14 cellular contexts compared by ENCODE assay signal in the genomic region with DNA sequence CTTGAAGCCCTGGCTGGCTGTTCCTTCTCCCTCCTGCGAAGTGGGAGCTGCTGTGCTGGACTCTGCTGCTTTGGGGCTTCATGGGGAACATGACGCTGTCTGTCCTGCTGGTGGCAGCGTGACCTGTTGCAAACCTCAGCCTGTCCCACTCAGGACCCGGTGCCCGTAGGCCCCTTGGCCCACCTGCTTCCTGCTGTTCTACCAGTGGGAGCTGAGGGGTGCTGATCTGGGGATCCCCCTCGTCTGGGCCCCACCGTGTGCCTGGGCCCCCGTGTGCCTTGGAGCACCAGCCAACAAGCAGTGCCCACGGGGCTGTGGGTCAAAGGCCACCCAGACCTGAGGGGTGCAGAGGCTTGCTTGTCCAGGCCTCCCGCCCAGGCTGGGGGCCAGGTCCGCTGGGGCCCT. TPM values are rescaled to one million over a fixed set of nuclear protein-coding genes. Genes with fewer than 3 reads are reported as not detected.
DNase-seq lines count a peak whose midpoint lies in the region; ATAC-seq and TF ChIP-seq lines count a peak whose summit lies in the region.
"Had no signal": no experiment of that assay in that cellular context is flagged by ENCODE, and none has a peak within 500 bp of the region (broad histone marks: within the 10 kb centered on the region; RNA-seq: fewer than 3 reads in every experiment).

No MANE protein-coding gene starts in this region.

- H3K27ac Mint-ChIP-seq in central memory CD8-positive, alpha-beta T cell (ENCODE audit: low read depth), result peak overlapping the region; percentile 46

- peaks cover 8% of the 10 kb centered on the region for H3K36me3 Mint-ChIP-seq in central memory CD8-positive, alpha-beta T cell (ENCODE audit: insufficient read depth)

- H2BK120ac ChIP-seq in neuronal stem cell (ENCODE audit: low read depth, low read length), result no peak overlapping the region

- H3K4me1 Mint-ChIP-seq in central memory CD8-positive, alpha-beta T cell, result peaks cover 32% of the 10 kb centered on the region

- peak overlapping the region; percentile 30 for H2BK12ac ChIP-seq in neuronal stem cell (ENCODE audit: low read length)

- H3K27me3 ChIP-seq in neuronal stem cell (ENCODE audit: control insufficient read depth in 3 of 3, insufficient read depth in 3 of 3, low read depth in 1 of 3, low read length in 3 of 3), result no peaks in the 10 kb centered on the region
- no peaks in the 10 kb centered on the region for H3K27me3 ChIP-seq in esophagus squamous epithelium

- no peak overlapping the region for H3K9ac ChIP-seq in neuronal stem cell (ENCODE audit: low read depth, low read length, poor library complexity)

- WGBS in neuronal stem cell (ENCODE audit: extremely low coverage in 2 of 2, insufficient read length in 2 of 2, insufficient replicate concordance in 1 of 2), 2 donors, result no CpG with 5 or more reads among the region's 11 CpGs
- no CpG with 5 or more reads among the region's 11 CpGs for WGBS in esophagus squamous epithelium, 2 donors

- H3K27ac ChIP-seq in neuronal stem cell (replicated peaks; ENCODE audit: low read length) (no peak overlapping the region), coronary artery (no peak overlapping the region), esophagus squamous epithelium (no peak overlapping the region)

- H3K18ac ChIP-seq in neuronal stem cell (ENCODE audit: low read length), result no peak overlapping the region

- H3K4me3 ChIP-seq in neuronal stem cell (ENCODE audit: low read length in 2 of 2) (no peak overlapping the region), coronary artery (no peak overlapping the region), esophagus squamous epithelium (no peak overlapping the region)
- H3K4me3 ChIP-seq: lung, smooth muscle cell had no signal

- H2BK5ac ChIP-seq in neuronal stem cell (ENCODE audit: low read length), result no peak overlapping the region

- H3K4me3 Mint-ChIP-seq in central memory CD8-positive, alpha-beta T cell, result no peak overlapping the region

- H2AFZ ChIP-seq in neuronal stem cell (ENCODE audit: low read length), result no peak overlapping the region

- TF ChIP-seq CTCF in coronary artery (IDR thresholded peaks at IDR 0.05) (no peak), esophagus squamous epithelium (IDR thresholded peaks at IDR 0.05) (no peak)

- H3K4me2 ChIP-seq in neuronal stem cell (ENCODE audit: insufficient read depth, low read length, poor library complexity, severe bottlenecking), result no peak overlapping the region
- H3K4me2 ChIP-seq: smooth muscle cell had no signal

- no peak overlapping the region for H2BK15ac ChIP-seq in neuronal stem cell (ENCODE audit: low read length)

- H4K8ac ChIP-seq in neuronal stem cell (ENCODE audit: low read depth, low read length), result no peak overlapping the region

- no peak for TF ChIP-seq POLR2A in esophagus squamous epithelium (IDR thresholded peaks at IDR 0.05)

- H3K9me3 Mint-ChIP-seq in central memory CD8-positive, alpha-beta T cell, result no peaks in the 10 kb centered on the region

- H3K23ac ChIP-seq in neuronal stem cell (ENCODE audit: low read depth, low read length, poor library complexity), result no peak overlapping the region

- peaks cover 33% of the 10 kb centered on the region for H3K79me1 ChIP-seq in neuronal stem cell (ENCODE audit: low read depth, low read length)

- H3K36me3 ChIP-seq in neuronal stem cell (replicated peaks in 1 of 2; ENCODE audit: control insufficient read depth in 2 of 2, insufficient read depth in 2 of 2, low read length in 2 of 2) (peaks cover 6 to 17% of the 10 kb centered on the region in 2 donors), esophagus squamous epithelium (peaks cover 0 to 28% (median 0%) of the 10 kb centered on the region in 3 donors)

- H3K9me3 ChIP-seq in neuronal stem cell (replicated peaks in 1 of 2; ENCODE audit: control insufficient read depth in 2 of 2, insufficient read depth in 1 of 2, low read depth in 1 of 2, low read length in 2 of 2) (peaks cover 0 to 8% of the 10 kb centered on the region in 2 donors), esophagus squamous epithelium (no peaks in the 10 kb centered on the region)

- DNase-seq in COLO668 (lab: John Stamatoyannopoulos, UW; ENCODE audit: unreplicated experiment) (peak; percentile 56), HuH-7 (ENCODE audit: low spot score) (peak; percentile 34), neuronal stem cell (ENCODE audit: low spot score) (no peak), coronary artery (ENCODE audit: low spot score) (no peak), dermis blood vessel endothelial cell (no peak), NK-92 (lab: John Stamatoyannopoulos, UW; ENCODE audit: unreplicated experiment) (no peak), esophagus squamous epithelium (lab: John Stamatoyannopoulos, UW) (no peak)
- DNase-seq in central memory CD8-positive, alpha-beta T cell (ENCODE audit: low spot score in 2 of 2), result no peak
- DNase-seq: activated effector memory CD4-positive, alpha-beta T cell treated with anti-CD3 and anti-CD28 coated beads, Interleukin-2, amount 50 U/mL, for 16 hours; HCEC 1CT; hippocampal formation; KBM-7 had no signal

- H3K4ac ChIP-seq in neuronal stem cell (ENCODE audit: low read length), result no peak overlapping the region

- no peak overlapping the region for H4K91ac ChIP-seq in neuronal stem cell (ENCODE audit: low read depth, low read length, poor library complexity)

- intact Hi-C loops in esophagus squamous epithelium (cut with DNase I), result no loop called here

- no peaks in the 10 kb centered on the region for H3K27me3 Mint-ChIP-seq in central memory CD8-positive, alpha-beta T cell

- H3K14ac ChIP-seq in neuronal stem cell (ENCODE audit: low read length), result no peak overlapping the region

- peak overlapping the region; percentile 91 for H2AK5ac ChIP-seq in neuronal stem cell (ENCODE audit: low read depth, low read length)

- no peak for ATAC-seq in central memory CD8-positive, alpha-beta T cell (replicated peaks; ENCODE audit: extremely low read depth, poor library complexity, severe bottlenecking)

- H3K4me1 ChIP-seq in neuronal stem cell (ENCODE audit: control insufficient read depth in 2 of 2, insufficient read depth in 1 of 2, low read depth in 1 of 2, low read length in 2 of 2), result peaks cover 26% of the 10 kb centered on the region in 2 donors
- H3K4me1 ChIP-seq in esophagus squamous epithelium, result peaks cover 16 to 55% (median 29%) of the 10 kb centered on the region in 3 donors

RNA-seq across cellular contexts. Expression of a gene that starts 5.3 kb away (rescaled TPM):
- 32.8 TPM for polyA plus RNA-seq in neuronal stem cell (2013, experiment 1 of 2)
- 31.5 TPM for polyA plus RNA-seq in neuronal stem cell (2013, experiment 2 of 2)
- total RNA-seq in dermis blood vessel endothelial cell (32.1 and 33.2 TPM in 2 replicates), esophagus squamous epithelium (10 to 100 TPM; 14.7 to 37.7 (median 36.2) TPM)

RNA-seq across cellular contexts. Expression of a gene that starts 5.4 kb away (rescaled TPM):
- polyA plus RNA-seq in neuronal stem cell (2013, experiment 1 of 2), result 368 TPM
- polyA plus RNA-seq in neuronal stem cell (2013, experiment 2 of 2), result 371 TPM
- total RNA-seq in dermis blood vessel endothelial cell (114 and 166 TPM in 2 replicates), esophagus squamous epithelium (100 to 1,000 TPM in 3 of 4 donors, 10 to 100 TPM in 1; 97.8 to 163 (median 128) TPM)

RNA-seq across cellular contexts. Expression of a gene that starts 25.9 kb away (rescaled TPM):
- 0.99 TPM for polyA plus RNA-seq in neuronal stem cell (2013, experiment 1 of 2)
- polyA plus RNA-seq in neuronal stem cell (2013, experiment 2 of 2), result 1.1 TPM
- total RNA-seq in dermis blood vessel endothelial cell, result not detected in 2 replicates
- under 1 TPM in 1 of 4 donors, not detected in 3; 0.09 TPM for total RNA-seq in esophagus squamous epithelium
- total RNA-seq: smooth muscle cell had no signal

RNA-seq across cellular contexts. Expression of a gene that starts 26.3 kb away (rescaled TPM):
- 0.04 TPM for polyA plus RNA-seq in neuronal stem cell (2013, experiment 1 of 2)
- polyA plus RNA-seq in neuronal stem cell (2013, experiment 2 of 2), result 0.03 TPM
- total RNA-seq in dermis blood vessel endothelial cell (under 0.01 and 0.14 TPM in 2 replicates), esophagus squamous epithelium (under 1 TPM in 1 of 4 donors, not detected in 3; 0.19 TPM)
- total RNA-seq: smooth muscle cell had no signal

RNA-seq across cellular contexts. Expression of a gene that starts 51.8 kb away (rescaled TPM):
- polyA plus RNA-seq in neuronal stem cell (2013, experiment 1 of 2), result not detected
- polyA plus RNA-seq in neuronal stem cell (2013, experiment 2 of 2), result not detected
- total RNA-seq in dermis blood vessel endothelial cell (0.17 and 0.19 TPM in 2 replicates), esophagus squamous epithelium (under 1 TPM in 3 of 4 donors, not detected in 1; 0.32 to 0.40 (median 0.38) TPM)
- total RNA-seq: smooth muscle cell had no signal

Comparison
In these comparisons a context has a peak if more than half of its experiments do, and no peak if none do; other contexts are left out.
1. DNase-seq: peak in COLO668 (single experiment) and HuH-7 (single experiment); none in central memory CD8-positive, alpha-beta T cell (0 of 2), neuronal stem cell (single experiment), coronary artery (single experiment), dermis blood vessel endothelial cell (single experiment), NK-92 (single experiment) and esophagus squamous epithelium (single experiment).